30 cellular contexts compared by ENCODE assay signal in the genomic region with DNA sequence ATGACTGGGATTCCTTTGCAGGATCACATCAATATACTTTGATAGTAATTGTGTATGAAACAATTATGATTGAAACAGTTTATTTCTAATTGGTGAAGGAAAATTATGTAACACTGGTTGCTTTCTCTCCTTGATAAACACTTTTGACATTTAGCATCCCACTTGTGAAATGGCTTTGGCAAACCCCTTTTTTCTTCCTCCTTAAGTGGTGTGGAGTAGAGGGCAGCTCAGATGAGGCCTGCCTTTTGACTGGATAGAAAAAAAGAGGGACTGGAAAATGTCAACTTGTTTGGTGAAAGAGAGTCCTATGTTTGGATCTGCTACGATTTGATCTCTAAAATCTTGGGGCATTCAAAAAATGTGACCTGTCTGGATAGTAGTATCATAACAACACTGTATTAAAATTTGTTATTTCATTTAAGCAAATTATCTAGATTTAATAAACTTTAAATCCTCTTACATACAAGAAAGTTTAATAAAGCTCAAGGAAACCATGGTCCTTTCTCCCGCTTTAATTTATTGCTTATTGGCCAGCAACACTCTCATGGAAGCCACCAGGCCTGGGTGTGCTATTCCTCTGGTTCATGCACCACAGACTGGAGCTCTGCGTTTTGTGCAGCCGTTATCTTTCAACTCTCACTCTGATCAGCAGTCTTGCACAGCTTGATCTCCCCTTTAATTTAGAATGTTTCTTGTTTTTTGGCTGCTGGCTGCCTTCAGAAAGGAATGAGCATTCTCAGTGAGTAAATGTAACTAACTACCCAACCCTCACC.
"Had no signal": no experiment of that assay in that cellular context is flagged by ENCODE, and none has a peak within 500 bp of the region (broad histone marks: within the 10 kb centered on the region; RNA-seq: fewer than 3 reads in every experiment).

No MANE protein-coding gene starts in this region.

- H3K36me3 Mint-ChIP-seq: activated naive CD4-positive, alpha-beta T cell treated with anti-CD3 and anti-CD28 coated beads, Interleukin-2, amount 10 ng/mL, durations not matched to agents 7 days and 5 days; activated naive CD8-positive, alpha-beta T cell treated with anti-CD3 and anti-CD28 coated beads, Interleukin-2, amount 10 ng/mL, durations not matched to agents 7 days and 5 days; brain had no signal

- H3K4me3 ChIP-seq: ascending aorta, coronary artery, dorsolateral prefrontal cortex, left lung, lower lobe of right lung, mucosa of descending colon, pancreas, prostate gland, tibial nerve had no signal

- DNase-seq: activated CD4-positive, alpha-beta T cell treated with anti-CD3 and anti-CD28 coated beads for 48 hours; activated CD4-positive, alpha-beta T cell treated with anti-CD3 and anti-CD28 coated beads, Interleukin-2, amount 50 U/mL, for 48 hours; activated CD8-positive, alpha-beta memory T cell treated with anti-CD3 and anti-CD28 coated beads for 24 hours; activated gamma-delta T cell; activated naive CD4-positive, alpha-beta T cell treated with anti-CD3 and anti-CD28 coated beads, Interleukin-2, amount 10 ng/mL, durations not matched to agents 7 days and 5 days; activated naive CD8-positive, alpha-beta T cell treated with anti-CD3 and anti-CD28 coated beads, Interleukin-2, amount 10 ng/mL, durations not matched to agents 7 days and 5 days; activated T-cell treated with anti-CD3 and anti-CD28 coated beads, Interleukin-2, amount 50 U/mL, for 1 hour; dorsolateral prefrontal cortex; effector memory CD4-positive, alpha-beta T cell; foreskin fibroblast; left lung; lower lobe of right lung; mesenchymal stem cell; mucosa of descending colon; nucleus accumbens; pancreas; stimulated activated CD4-positive, alpha-beta T cell treated with anti-CD3 and anti-CD28 coated beads, Interleukin-15, amount 100 ng/mL, for 24 hours; stimulated activated CD4-positive, alpha-beta T cell treated with anti-CD3 and anti-CD28 coated beads, Interleukin-2, amount 100 ng/mL, for 24 hours; stimulated activated naive CD4-positive, alpha-beta T cell; T1000; WERI-Rb-1 had no signal

- H3K4me1 Mint-ChIP-seq: activated naive CD4-positive, alpha-beta T cell treated with anti-CD3 and anti-CD28 coated beads, Interleukin-2, amount 10 ng/mL, durations not matched to agents 7 days and 5 days; activated naive CD8-positive, alpha-beta T cell treated with anti-CD3 and anti-CD28 coated beads, Interleukin-2, amount 10 ng/mL, durations not matched to agents 7 days and 5 days had no signal

- H3K4me3 Mint-ChIP-seq: activated naive CD4-positive, alpha-beta T cell treated with anti-CD3 and anti-CD28 coated beads, Interleukin-2, amount 10 ng/mL, durations not matched to agents 7 days and 5 days; activated naive CD8-positive, alpha-beta T cell treated with anti-CD3 and anti-CD28 coated beads, Interleukin-2, amount 10 ng/mL, durations not matched to agents 7 days and 5 days; brain; T-helper 1 cell treated with Interleukin-12 subunit alpha and Interleukin-12 subunit beta and Interleukin-4 antibody, amounts not matched to agents 30 μg/mL and 1 μg/mL, for 36 hours had no signal

- H3K27ac ChIP-seq: ascending aorta, coronary artery, dorsolateral prefrontal cortex, left lung, lower lobe of right lung, pancreas, prostate gland, tibial nerve, WERI-Rb-1 had no signal

- H3K4me1 ChIP-seq: ascending aorta, left lung, lower lobe of right lung, prostate gland, tibial nerve had no signal

- H3K9me3 Mint-ChIP-seq: activated naive CD4-positive, alpha-beta T cell treated with anti-CD3 and anti-CD28 coated beads, Interleukin-2, amount 10 ng/mL, durations not matched to agents 7 days and 5 days; activated naive CD8-positive, alpha-beta T cell treated with anti-CD3 and anti-CD28 coated beads, Interleukin-2, amount 10 ng/mL, durations not matched to agents 7 days and 5 days had no signal

- ATAC-seq: activated CD4-positive, CD25-positive, alpha-beta regulatory T cell treated with anti-CD3 and anti-CD28 coated beads, Interleukin-2, amount 50 U/mL, for 24 hours; left lung; mucosa of descending colon; pancreas had no signal

- H3K27me3 ChIP-seq: ascending aorta, dorsolateral prefrontal cortex, left lung, pancreas, tibial nerve had no signal

- H3K36me3 ChIP-seq: ascending aorta, left lung, lower lobe of right lung, pancreas, prostate gland, tibial nerve, WERI-Rb-1 had no signal

- H3K27ac Mint-ChIP-seq: activated naive CD4-positive, alpha-beta T cell treated with anti-CD3 and anti-CD28 coated beads, Interleukin-2, amount 10 ng/mL, durations not matched to agents 7 days and 5 days; activated naive CD8-positive, alpha-beta T cell treated with anti-CD3 and anti-CD28 coated beads, Interleukin-2, amount 10 ng/mL, durations not matched to agents 7 days and 5 days; T-helper 1 cell treated with Interleukin-12 subunit alpha and Interleukin-12 subunit beta and Interleukin-4 antibody, amounts not matched to agents 30 μg/mL and 1 μg/mL, for 36 hours had no signal

- H3K27me3 Mint-ChIP-seq: activated naive CD4-positive, alpha-beta T cell treated with anti-CD3 and anti-CD28 coated beads, Interleukin-2, amount 10 ng/mL, durations not matched to agents 7 days and 5 days; activated naive CD8-positive, alpha-beta T cell treated with anti-CD3 and anti-CD28 coated beads, Interleukin-2, amount 10 ng/mL, durations not matched to agents 7 days and 5 days; brain had no signal

- FAIRE-seq: islet of Langerhans, pancreas, urothelium cell line had no signal

- H3K9me3 ChIP-seq: ascending aorta, left lung, lower lobe of right lung, mucosa of descending colon, pancreas, prostate gland had no signal
